Comparison of ENCODE assay signal across 21 cellular contexts in genomic region chr19:8481616-8482015, GRCh38. TPM values are rescaled to one million over a fixed set of nuclear protein-coding genes. Genes with fewer than 3 reads are reported as not detected.
A peak's percentile ranks its signal among the peaks of the same experiment; 100 is the strongest.
DNase-seq lines count a peak whose midpoint lies in the region; ATAC-seq and TF ChIP-seq lines count a peak whose summit lies in the region.
"Had no signal": no experiment of that assay in that cellular context is flagged by ENCODE, and none has a peak within 500 bp of the region (broad histone marks: within the 10 kb centered on the region; RNA-seq: fewer than 3 reads in every experiment).

No MANE protein-coding gene starts in this region.

- no peaks in the 10 kb centered on the region for H3K27me3 Mint-ChIP-seq in T-helper 1 cell treated with Interleukin-12 subunit alpha and Interleukin-12 subunit beta and Interleukin-4 antibody, amounts not matched to agents 30 μg/mL and 1 μg/mL, for 36 hours (ENCODE audit: low read depth)
- H3K27me3 Mint-ChIP-seq in Caco-2 (ENCODE audit: insufficient read depth, unreplicated experiment) (no peaks in the 10 kb centered on the region), neural progenitor cell (ENCODE audit: insufficient read depth, low read depth) (peaks cover 3% of the 10 kb centered on the region)
- no peaks in the 10 kb centered on the region for H3K27me3 Mint-ChIP-seq in activated naive CD8-positive, alpha-beta T cell treated with anti-CD3 and anti-CD28 coated beads, Interleukin-2, amount 50 U/mL, for 24 hours

- H3K27ac ChIP-seq in neural progenitor cell (peak overlapping the region; percentile 27), colonic mucosa (no peak overlapping the region)
- H3K27ac ChIP-seq: 22Rv1, BLaER1, brain microvascular endothelial cell, sigmoid colon, upper lobe of right lung had no signal

- no TSS peak for BruUV-seq in Caco-2 (replicated peaks; lab: Mats Ljungman, UMichigan)

- DNase-seq in T-helper 1 cell = no peak
- no peak for DNase-seq in Caco-2
- DNase-seq in activated naive CD8-positive, alpha-beta T cell treated with anti-CD3 and anti-CD28 coated beads, Interleukin-2, amount 50 U/mL, for 24 hours = no peak
- DNase-seq in neural progenitor cell (ENCODE audit: low spot score) = no peak
- no peak for DNase-seq in iPS-NIHi11 (ENCODE audit: low spot score)
- no peak for DNase-seq in CD1c-positive myeloid dendritic cell (ENCODE audit: extremely low spot score)
- DNase-seq in colonic mucosa = no peak
- DNase-seq: activated gamma-delta T cell; brain microvascular endothelial cell; DMS79; dorsolateral prefrontal cortex; MM.1S; NCI-H187; NCI-H446; NK-92 treated with Interleukin-12 subunit alpha and Interleukin-12 subunit beta, amount 100 ng/mL, for 24 hours; sigmoid colon; stimulated activated CD4-positive, alpha-beta T cell treated with anti-CD3 and anti-CD28 coated beads, Interleukin-4, amount 100 ng/mL, for 24 hours; upper lobe of right lung had no signal

- intact Hi-C loops in Caco-2 (cut with micrococcal nuclease; ENCODE audit: unreplicated experiment) (no loop called here), colonic mucosa (cut with DNase I) (no loop called here)

- H3K36me3 ChIP-seq in Caco-2 (ENCODE audit: control insufficient read depth, insufficient read depth, low read length) (peaks cover 5% of the 10 kb centered on the region), neural progenitor cell (no peaks in the 10 kb centered on the region), colonic mucosa (peaks cover 24% of the 10 kb centered on the region)

- POLR2A ChIA-PET in Caco-2 (lab: Charles Lee) = no interaction called here

- TF ChIP-seq CTCF in Caco-2 (IDR thresholded peaks at IDR 0.05; ENCODE audit: insufficient read depth in 1 of 2, low read depth in 1 of 2, low read length in 1 of 2, severe bottlenecking in 1 of 2, unreplicated experiment in 1 of 2) (no peak), neural progenitor cell (IDR thresholded peaks at IDR 0.05) (no peak), colonic mucosa (IDR thresholded peaks at IDR 0.05) (no peak)

- no peaks in the 10 kb centered on the region for H3K9me3 Mint-ChIP-seq in T-helper 1 cell treated with Interleukin-12 subunit alpha and Interleukin-12 subunit beta and Interleukin-4 antibody, amounts not matched to agents 30 μg/mL and 1 μg/mL, for 36 hours
- no peaks in the 10 kb centered on the region for H3K9me3 Mint-ChIP-seq in Caco-2 (ENCODE audit: unreplicated experiment)
- no peaks in the 10 kb centered on the region for H3K9me3 Mint-ChIP-seq in activated naive CD8-positive, alpha-beta T cell treated with anti-CD3 and anti-CD28 coated beads, Interleukin-2, amount 50 U/mL, for 24 hours
- H3K9me3 Mint-ChIP-seq in neural progenitor cell = no peaks in the 10 kb centered on the region

- H3K4me3 ChIP-seq in Caco-2 (ENCODE audit: low read depth, low read length) (no peak overlapping the region), neural progenitor cell (no peak overlapping the region), colonic mucosa (no peak overlapping the region)
- H3K4me3 ChIP-seq: BLaER1, dorsolateral prefrontal cortex, sigmoid colon, upper lobe of right lung had no signal

- H3K9me3 ChIP-seq in Caco-2 = no peaks in the 10 kb centered on the region
- H3K9me3 ChIP-seq in neural progenitor cell (ENCODE audit: low read depth) = no peaks in the 10 kb centered on the region
- no peaks in the 10 kb centered on the region for H3K9me3 ChIP-seq in colonic mucosa
- H3K9me3 ChIP-seq: BLaER1, sigmoid colon, upper lobe of right lung had no signal

- no peak overlapping the region for H2AFZ ChIP-seq in neural progenitor cell (replicated peaks)

- CTCF ChIA-PET in Caco-2 (lab: Charles Lee) = no interaction called here

- peaks cover 45% of the 10 kb centered on the region for H3K36me3 Mint-ChIP-seq in T-helper 1 cell treated with Interleukin-12 subunit alpha and Interleukin-12 subunit beta and Interleukin-4 antibody, amounts not matched to agents 30 μg/mL and 1 μg/mL, for 36 hours (ENCODE audit: low read depth)
- H3K36me3 Mint-ChIP-seq in Caco-2 (ENCODE audit: insufficient read depth, unreplicated experiment) = peaks cover 90% of the 10 kb centered on the region
- H3K36me3 Mint-ChIP-seq in activated naive CD8-positive, alpha-beta T cell treated with anti-CD3 and anti-CD28 coated beads, Interleukin-2, amount 50 U/mL, for 24 hours (ENCODE audit: low read depth) = peaks cover 71% of the 10 kb centered on the region
- H3K36me3 Mint-ChIP-seq in neural progenitor cell = peaks cover 41% of the 10 kb centered on the region

- peaks cover 95% of the 10 kb centered on the region for H4K20me1 ChIP-seq in neural progenitor cell (ENCODE audit: low read depth)

- peaks cover 92% of the 10 kb centered on the region for H3K79me2 ChIP-seq in neural progenitor cell (ENCODE audit: low read depth)

- H3K4me1 Mint-ChIP-seq in T-helper 1 cell treated with Interleukin-12 subunit alpha and Interleukin-12 subunit beta and Interleukin-4 antibody, amounts not matched to agents 30 μg/mL and 1 μg/mL, for 36 hours (ENCODE audit: low read depth) = peaks cover 36% of the 10 kb centered on the region
- H3K4me1 Mint-ChIP-seq in Caco-2 (ENCODE audit: low read depth, unreplicated experiment) (peaks cover 8% of the 10 kb centered on the region), neural progenitor cell (peaks cover 18% of the 10 kb centered on the region)
- H3K4me1 Mint-ChIP-seq in activated naive CD8-positive, alpha-beta T cell treated with anti-CD3 and anti-CD28 coated beads, Interleukin-2, amount 50 U/mL, for 24 hours = peaks cover 65% of the 10 kb centered on the region

- H3K27ac Mint-ChIP-seq in T-helper 1 cell treated with Interleukin-12 subunit alpha and Interleukin-12 subunit beta and Interleukin-4 antibody, amounts not matched to agents 30 μg/mL and 1 μg/mL, for 36 hours = peak overlapping the region; percentile 26
- H3K27ac Mint-ChIP-seq in Caco-2 (ENCODE audit: unreplicated experiment) = peak overlapping the region; percentile 71
- peak overlapping the region; percentile 70 for H3K27ac Mint-ChIP-seq in activated naive CD8-positive, alpha-beta T cell treated with anti-CD3 and anti-CD28 coated beads, Interleukin-2, amount 50 U/mL, for 24 hours
- H3K27ac Mint-ChIP-seq in neural progenitor cell = no peak overlapping the region

- ATAC-seq in activated naive CD8-positive, alpha-beta T cell treated with anti-CD3 and anti-CD28 coated beads, Interleukin-2, amount 50 U/mL, for 24 hours = no peak

- peaks cover 27% of the 10 kb centered on the region for H3F3A ChIP-seq in neural progenitor cell (ENCODE audit: low read depth)

- H3K4me1 ChIP-seq in Caco-2 = no peaks in the 10 kb centered on the region
- H3K4me1 ChIP-seq in neural progenitor cell = peaks cover 9% of the 10 kb centered on the region
- no peaks in the 10 kb centered on the region for H3K4me1 ChIP-seq in colonic mucosa

- H3K27me3 ChIP-seq in Caco-2 (replicated peaks; ENCODE audit: control insufficient read depth, insufficient read depth, low read length) = no peaks in the 10 kb centered on the region
- H3K27me3 ChIP-seq in neural progenitor cell = no peaks in the 10 kb centered on the region
- H3K27me3 ChIP-seq in colonic mucosa = no peaks in the 10 kb centered on the region
- H3K27me3 ChIP-seq: BLaER1, brain microvascular endothelial cell, dorsolateral prefrontal cortex, sigmoid colon, upper lobe of right lung had no signal

- no peak overlapping the region for H3K9ac ChIP-seq in neural progenitor cell
- no peak overlapping the region for H3K9ac ChIP-seq in colonic mucosa (ENCODE audit: low read depth in 2 of 2, low read length in 2 of 2)
- H3K9ac ChIP-seq: BLaER1 had no signal

- H3K4me2 ChIP-seq in neural progenitor cell = no peak overlapping the region
- H3K4me2 ChIP-seq: BLaER1 had no signal

- H3K4me3 Mint-ChIP-seq in T-helper 1 cell treated with Interleukin-12 subunit alpha and Interleukin-12 subunit beta and Interleukin-4 antibody, amounts not matched to agents 30 μg/mL and 1 μg/mL, for 36 hours = no peak overlapping the region
- H3K4me3 Mint-ChIP-seq in Caco-2 (ENCODE audit: unreplicated experiment) = no peak overlapping the region
- H3K4me3 Mint-ChIP-seq in activated naive CD8-positive, alpha-beta T cell treated with anti-CD3 and anti-CD28 coated beads, Interleukin-2, amount 50 U/mL, for 24 hours = no peak overlapping the region
- H3K4me3 Mint-ChIP-seq in neural progenitor cell = no peak overlapping the region

RNA-seq across cellular contexts. Expression of gene PRAM1, which starts 20.8 kb away (rescaled TPM):
- total RNA-seq in Caco-2 (2022) (0.26 TPM in 1 of 2 replicates, not detected in the other), neural progenitor cell (ENCODE audit: low replicate concordance) (0.22 and 0.56 TPM in 2 replicates), colonic mucosa (under 1 TPM; 0.49 to 0.96 TPM)

RNA-seq across cellular contexts. Expression of gene ZNF414, which starts 32.4 kb away (rescaled TPM):
- total RNA-seq in Caco-2 (2022) (17.2 and 25.0 TPM in 2 replicates), neural progenitor cell (ENCODE audit: low replicate concordance) (1.8 and 8.9 TPM in 2 replicates), colonic mucosa (10 to 100 TPM; 19.5 to 31.9 TPM)

RNA-seq across cellular contexts. Expression of gene HNRNPM, which starts 36.8 kb away (rescaled TPM):
- total RNA-seq in Caco-2 (2022) (271 and 286 TPM in 2 replicates), neural progenitor cell (ENCODE audit: low replicate concordance) (118 and 156 TPM in 2 replicates), colonic mucosa (100 to 1,000 TPM; 122 to 339 TPM)
